9 cellular contexts compared by ENCODE assay signal in the genomic region with DNA sequence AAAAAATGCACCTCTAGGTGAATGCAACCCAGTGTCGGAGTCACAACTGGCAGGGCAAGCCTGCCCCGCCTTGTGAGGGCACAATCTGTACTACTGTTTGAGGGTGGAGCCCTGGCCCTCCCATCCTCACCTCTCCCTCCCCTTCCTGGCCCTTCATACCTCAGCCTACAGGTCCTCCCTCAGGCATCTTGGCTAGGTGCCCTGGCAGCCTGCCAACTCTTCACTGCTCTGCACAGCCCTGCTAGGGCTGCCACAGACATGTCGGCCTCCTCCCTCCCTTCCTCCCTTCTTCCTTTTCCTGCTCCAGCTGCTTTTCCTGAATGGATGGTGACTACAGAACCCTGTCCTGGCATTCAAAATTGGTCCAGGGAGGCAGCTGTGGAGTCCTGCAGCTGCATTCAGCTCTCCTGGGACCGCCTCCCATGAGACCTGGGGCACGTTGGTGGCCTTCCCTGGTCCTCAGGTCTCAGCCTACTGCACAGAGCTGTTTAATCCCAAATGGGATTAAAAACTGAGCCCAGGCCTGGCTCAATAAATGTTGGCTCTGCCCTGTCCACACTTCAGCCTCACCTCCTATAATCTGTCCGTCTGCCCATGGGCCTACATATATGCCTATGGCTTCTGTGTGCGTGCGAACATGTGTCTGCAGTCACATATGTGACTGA. TPM values are rescaled to one million over a fixed set of nuclear protein-coding genes. Genes with fewer than 3 reads are reported as not detected.
A peak's percentile ranks its signal among the peaks of the same experiment; 100 is the strongest.
DNase-seq lines count a peak whose midpoint lies in the region; ATAC-seq and TF ChIP-seq lines count a peak whose summit lies in the region.
"Had no signal": no experiment of that assay in that cellular context is flagged by ENCODE, and none has a peak within 500 bp of the region (broad histone marks: within the 10 kb centered on the region; RNA-seq: fewer than 3 reads in every experiment).

No MANE protein-coding gene starts in this region.

- DNase-seq in 8988T (peak; percentile 61), LoVo (ENCODE audit: low spot score) (peak; percentile 85), RPMI8226 (peak; percentile 94), left cardiac atrium (peak; percentile 80), type B pancreatic cell (ENCODE audit: extremely low spot score, unreplicated experiment) (peak; percentile 81), GM19238 (ENCODE audit: insufficient read length, low spot score) (no peak)
- DNase-seq: CD4-positive, CD25-positive, alpha-beta regulatory T cell had no signal

- H3K36me3 Mint-ChIP-seq in type B pancreatic cell = no peaks in the 10 kb centered on the region

- no peak overlapping the region for H3K4me3 Mint-ChIP-seq in type B pancreatic cell
- H3K4me3 Mint-ChIP-seq: CD4-positive, CD25-positive, alpha-beta regulatory T cell had no signal

- H3K4me1 Mint-ChIP-seq in type B pancreatic cell (ENCODE audit: unreplicated experiment) = no peaks in the 10 kb centered on the region
- H3K4me1 Mint-ChIP-seq: CD4-positive, CD25-positive, alpha-beta regulatory T cell had no signal

- ATAC-seq in left cardiac atrium (peak; percentile 81 to 94), HG02840 (IDR thresholded peaks at IDR 0.05; ENCODE audit: low FRiP score, unreplicated experiment) (no peak), HG03457 (IDR thresholded peaks at IDR 0.05; ENCODE audit: unreplicated experiment) (no peak)

- H3K27me3 Mint-ChIP-seq in type B pancreatic cell = peaks cover 57% of the 10 kb centered on the region

- intact Hi-C loops in left cardiac atrium (cut with DNase I) = no loop called here

- no peak overlapping the region for H3K27ac Mint-ChIP-seq in type B pancreatic cell
- H3K27ac Mint-ChIP-seq: CD4-positive, CD25-positive, alpha-beta regulatory T cell had no signal

- no peak for TF ChIP-seq CTCF in type B pancreatic cell (conservative IDR thresholded peaks at IDR 0.05)

- H3K9me3 Mint-ChIP-seq in type B pancreatic cell = no peaks in the 10 kb centered on the region
- H3K9me3 Mint-ChIP-seq: CD4-positive, CD25-positive, alpha-beta regulatory T cell had no signal

RNA-seq across cellular contexts. Expression of a gene that starts 52.7 kb away (rescaled TPM):
- total RNA-seq in left cardiac atrium (1 to 10 TPM; 5.8 to 5.9 TPM), type B pancreatic cell (ENCODE audit: low replicate concordance) (1.3 and 1.8 TPM in 2 replicates)
- total RNA-seq: CD4-positive, CD25-positive, alpha-beta regulatory T cell had no signal

Comparison
In these comparisons a context has a peak if more than half of its experiments do, and no peak if none do; other contexts are left out.
1. ATAC-seq: peak in left cardiac atrium (2 of 2); none in HG02840 (single experiment) and HG03457 (single experiment).